Comparison of ENCODE assay signal across 20 cellular contexts in genomic region chr21:41510500-41510899, GRCh38. TPM values are rescaled to one million over a fixed set of nuclear protein-coding genes. Genes with fewer than 3 reads are reported as not detected.
A peak's percentile ranks its signal among the peaks of the same experiment; 100 is the strongest.
DNase-seq lines count a peak whose midpoint lies in the region; ATAC-seq, FAIRE-seq and TF ChIP-seq lines count a peak whose summit lies in the region.
"Had no signal": no experiment of that assay in that cellular context is flagged by ENCODE, and none has a peak within 500 bp of the region (broad histone marks: within the 10 kb centered on the region; RNA-seq: fewer than 3 reads in every experiment).

No MANE protein-coding gene starts in this region.

- CTCF ChIA-PET in Panc1 (lab: Charles Lee), result interaction anchor here (0.6 kb wide), 1 partner anchor 18 kb away, joined by 6 read pairs; no protein-coding TSS in a partner anchor
- CTCF ChIA-PET in HepG2 (lab: Yijun Ruan, JAX; ENCODE audit: low intra/inter-chr PET ratio, low total read pairs), result no interaction called here

- 0% methylated on average over 2 of the region's 2 CpGs for WGBS in HepG2 (ENCODE audit: low lambda C conversion rate)
- 37 to 56% (median 47%) methylated on average over 2 of the region's 2 CpGs for WGBS in ovary, 3 donors

- H2AFZ ChIP-seq in HepG2 (ENCODE audit: low read length), result no peak overlapping the region

- no peaks in the 10 kb centered on the region for H3K36me3 Mint-ChIP-seq in progenitor cell of endocrine pancreas (ENCODE audit: insufficient read depth)
- H3K36me3 Mint-ChIP-seq: CD8-positive, alpha-beta memory T cell had no signal

- POLR2A ChIA-PET in Panc1 (lab: Charles Lee) (no interaction called here), HepG2 (lab: Yijun Ruan, JAX) (interaction anchor here (3.8 kb wide), 1 partner anchor 13 kb away, joined by 18 read pairs; no protein-coding TSS in a partner anchor)

- H3K4me1 ChIP-seq in Panc1 (ENCODE audit: control insufficient read depth, insufficient read depth, low read length) (peaks cover 18% of the 10 kb centered on the region), colonic mucosa (no peaks in the 10 kb centered on the region), HepG2 (ENCODE audit: insufficient read depth, low read length) (peaks cover 39% of the 10 kb centered on the region), ovary (ENCODE audit: insufficient read depth) (peaks cover 5% of the 10 kb centered on the region)
- H3K4me1 ChIP-seq: BLaER1 had no signal

- H3K4me3 ChIP-seq in Panc1 (ENCODE audit: low read depth in 2 of 2, low read length in 2 of 2), result no peak overlapping the region
- H3K4me3 ChIP-seq in colonic mucosa, result no peak overlapping the region
- no peak overlapping the region for H3K4me3 ChIP-seq in HepG2 (replicated peaks in 1 of 3; ENCODE audit: insufficient read depth in 1 of 3, low read depth in 2 of 3, low read length in 3 of 3)
- no peak overlapping the region for H3K4me3 ChIP-seq in ovary
- H3K4me3 ChIP-seq: BLaER1 had no signal

- H3K9me3 Mint-ChIP-seq in progenitor cell of endocrine pancreas (ENCODE audit: low read depth), result no peaks in the 10 kb centered on the region
- H3K9me3 Mint-ChIP-seq: HFFc6 had no signal

- no peak overlapping the region for H3K9ac ChIP-seq in colonic mucosa (ENCODE audit: low read depth in 2 of 2, low read length in 2 of 2)
- no peak overlapping the region for H3K9ac ChIP-seq in HepG2 (ENCODE audit: insufficient read depth, low read depth, low read length)
- H3K9ac ChIP-seq: BLaER1 had no signal

- DNase-seq in Panc1 (ENCODE audit: low read depth, low spot score), result no peak
- DNase-seq in colonic mucosa, result peak; percentile 71
- peak; percentile 36 for DNase-seq in HepG2 (ENCODE audit: low spot score)
- DNase-seq in progenitor cell of endocrine pancreas (ENCODE audit: low spot score, unreplicated experiment), result no peak
- no peak for DNase-seq in ovary
- no peak for DNase-seq in NCI-H524 treated with DMSO at 0.1 percent for 48 hours (lab: John Stamatoyannopoulos, UW)
- DNase-seq in KBM-7, result no peak
- DNase-seq: 8988T; AML-193; CD8-positive, alpha-beta memory T cell; DMS 273 treated with DMSO at 0.1 percent for 48 hours; DMS79 treated with DMSO at 0.1 percent for 48 hours; EL; GOT3; HCEC 1CT; HFFc6 had no signal

- TF ChIP-seq EP300 in HepG2 (IDR thresholded peaks at IDR 0.05; ENCODE audit: low read depth in 2 of 2, low read length in 2 of 2), result no peak
- no peak for TF ChIP-seq EP300 in HepG2 (CRISPR knock-in tag; IDR thresholded peaks at IDR 0.05; ENCODE audit: borderline replicate concordance)
- no peak for TF ChIP-seq EP300 in ovary (IDR thresholded peaks at IDR 0.05)

- H3K36me3 ChIP-seq in Panc1 (ENCODE audit: control insufficient read depth, insufficient read depth, low read length) (no peaks in the 10 kb centered on the region), colonic mucosa (no peaks in the 10 kb centered on the region), HepG2 (replicated peaks in 1 of 2; ENCODE audit: control insufficient read depth in 1 of 2, insufficient read depth in 2 of 2, low read length in 2 of 2) (no peaks in the 10 kb centered on the region), ovary (no peaks in the 10 kb centered on the region)
- H3K36me3 ChIP-seq: BLaER1 had no signal

- H4K20me1 ChIP-seq in HepG2 (ENCODE audit: insufficient read depth, low read length), result no peaks in the 10 kb centered on the region
- H4K20me1 ChIP-seq: BLaER1 had no signal

- H3K27ac Mint-ChIP-seq in progenitor cell of endocrine pancreas, result peak overlapping the region; percentile 39
- H3K27ac Mint-ChIP-seq: HFFc6 had no signal

- no peaks in the 10 kb centered on the region for H3K9me3 ChIP-seq in Panc1 (ENCODE audit: control insufficient read depth, insufficient read depth, low read depth, low read length)
- no peaks in the 10 kb centered on the region for H3K9me3 ChIP-seq in colonic mucosa
- no peaks in the 10 kb centered on the region for H3K9me3 ChIP-seq in HepG2 (ENCODE audit: low read length)
- H3K9me3 ChIP-seq in ovary, result no peaks in the 10 kb centered on the region

- no peak for TF ChIP-seq RAD21 in HepG2 (CRISPR knock-in tag; IDR thresholded peaks at IDR 0.05)

- TF ChIP-seq POLR2A in HepG2 (IDR thresholded peaks at IDR 0.05; ENCODE audit: insufficient read depth in 1 of 2, low read depth in 2 of 2, low read length in 2 of 2) (no peak), ovary (IDR thresholded peaks at IDR 0.05) (no peak)

- BruUV-seq in Panc1 (replicated peaks; lab: Mats Ljungman, UMichigan) (no TSS peak), HepG2 (replicated peaks; lab: Mats Ljungman, UMichigan) (no TSS peak)

- H3K4me1 Mint-ChIP-seq in progenitor cell of endocrine pancreas (ENCODE audit: low read depth), result peaks cover 22% of the 10 kb centered on the region

- H3K4me2 ChIP-seq in HepG2 (ENCODE audit: low read depth, low read length), result peak overlapping the region; percentile 12; the same call in 1 of the 2 replicates
- H3K4me2 ChIP-seq: BLaER1 had no signal

- intact Hi-C loops in Panc1 (cut with micrococcal nuclease; ENCODE audit: unreplicated experiment), result no loop called here
- intact Hi-C loops in colonic mucosa (cut with DNase I), result no loop called here
- intact Hi-C loops in HepG2 (cut with micrococcal nuclease; ENCODE audit: unreplicated experiment), result no loop called here
- intact Hi-C loops in ovary (cut with DNase I), result no loop called here

- H3K79me2 ChIP-seq in HepG2 (ENCODE audit: insufficient read depth, low read length), result no peaks in the 10 kb centered on the region

- FAIRE-seq in HepG2 (lab: Jason Lieb, UNC), result peak; percentile 69
- FAIRE-seq: GM12891, HTR-8/SVneo had no signal

- H3K27ac ChIP-seq in Panc1 (ENCODE audit: low read length), result peak overlapping the region; percentile 42; the same call in 1 of the 2 replicates
- peak overlapping the region; percentile 94 for H3K27ac ChIP-seq in colonic mucosa
- no peak overlapping the region for H3K27ac ChIP-seq in HepG2 (ENCODE audit: extremely low read length, insufficient read depth, low read length)
- no peak overlapping the region for H3K27ac ChIP-seq in ovary
- H3K27ac ChIP-seq: BLaER1 had no signal

- peaks cover 5% of the 10 kb centered on the region for H3K27me3 Mint-ChIP-seq in progenitor cell of endocrine pancreas

- no peak overlapping the region for H3K4me3 Mint-ChIP-seq in progenitor cell of endocrine pancreas (ENCODE audit: low read depth)
- H3K4me3 Mint-ChIP-seq: CD8-positive, alpha-beta memory T cell; HFFc6 had no signal

- no peak for ATAC-seq in Panc1
- ATAC-seq in HepG2, result peak; percentile 21; the same call in 2 of the 3 replicates
- ATAC-seq in HG02798 (IDR thresholded peaks at IDR 0.05; ENCODE audit: poor library complexity, unreplicated experiment), result no peak

- TF ChIP-seq CTCF in Panc1 (IDR thresholded peaks at IDR 0.05) (no peak), colonic mucosa (IDR thresholded peaks at IDR 0.05) (no peak), HepG2 (CRISPR knock-in tag; IDR thresholded peaks at IDR 0.05) (no peak), progenitor cell of endocrine pancreas (IDR thresholded peaks at IDR 0.05; ENCODE audit: unreplicated experiment) (no peak), ovary (IDR thresholded peaks at IDR 0.05) (no peak)

- H3K27me3 ChIP-seq in Panc1 (ENCODE audit: control insufficient read depth, insufficient read depth, low read length) (no peaks in the 10 kb centered on the region), colonic mucosa (peaks cover 10% of the 10 kb centered on the region), HepG2 (ENCODE audit: control insufficient read depth in 1 of 2, insufficient read depth in 2 of 2, low read length in 2 of 2) (peaks cover 2 to 31% of the 10 kb centered on the region in 2 experiments; a peak in 4 of 5 replicates), ovary (no peaks in the 10 kb centered on the region)

- in situ Hi-C loops in Panc1 (cut with HindIII; ENCODE audit: low pct_unique_long_range_greater_than_20kb, low sequenced_read_pairs), result no loop called here
- in situ Hi-C loops in HepG2 (cut with HindIII; ENCODE audit: extremely low pct_ligation_motif_present, low pct_unique_long_range_greater_than_20kb), result no loop called here
- in situ Hi-C loops in KBM-7 (cut with MboI; ENCODE audit: low pct_unique_long_range_greater_than_20kb, low sequenced_read_pairs), result no loop called here

TF ChIP-seq in HepG2, 621 proteins besides CTCF, POLR2A, EP300 and RAD21 (continues in another document):
- TF ChIP-seq CHCHD3 (CRISPR knock-in tag; IDR thresholded peaks at IDR 0.05) (no peak), ZNF260 (CRISPR knock-in tag; IDR thresholded peaks at IDR 0.05; ENCODE audit: borderline replicate concordance, low read depth) (no peak), HNF4A (CRISPR knock-in tag; IDR thresholded peaks at IDR 0.05) (peak; percentile 83)

RNA-seq across cellular contexts. Expression of gene TMPRSS2, which starts 2.5 kb away (rescaled TPM):
- 111 TPM for total RNA-seq in Panc1 (2021; ENCODE audit: unreplicated experiment)
- polyA plus RNA-seq in Panc1 (2012; ENCODE audit: insufficient read length), result 92.3 TPM
- 100 to 1,000 TPM; 261 to 408 TPM for total RNA-seq in colonic mucosa
- total RNA-seq in HepG2 (2016; rRNA removed; fragmentation: Illumina TruSeq; extraction: Trizol), result 0.86 and 1.8 TPM in 2 replicates
- 0.20 and 0.62 TPM in 2 replicates for total RNA-seq in HepG2 (2016; cell fraction: cytosol; rRNA removed; fragmentation: Illumina TruSeq; extraction: Trizol; ENCODE audit: low read depth)
- 0.98 and 1.7 TPM in 2 replicates for total RNA-seq in HepG2 (2016; cell fraction: insoluble cytoplasmic fraction; rRNA removed; fragmentation: Illumina TruSeq; extraction: Trizol)
- 0.93 and 0.96 TPM in 2 replicates for total RNA-seq in HepG2 (2016; cell fraction: membrane; rRNA removed; fragmentation: Illumina TruSeq; extraction: Trizol)
- total RNA-seq in HepG2 (2016; cell fraction: nucleus; rRNA removed; fragmentation: Illumina TruSeq; extraction: Trizol), result 1.4 and 2.2 TPM in 2 replicates
- polyA plus RNA-seq in HepG2 (2011; rRNA removed), result 1.7 and 1.9 TPM in 2 replicates
- 1.2 and 1.5 TPM in 2 replicates for polyA plus RNA-seq in HepG2 (2011; cell fraction: cytosol; rRNA removed)
- 1.3 TPM in 2 replicates for polyA plus RNA-seq in HepG2 (2011; cell fraction: nucleus; rRNA removed)
- polyA plus RNA-seq in HepG2 (2012), result 3.7 and 4.1 TPM in 2 replicates
- polyA plus RNA-seq in HepG2 (2016; cell fraction: cytosol; fragmentation: Illumina TruSeq; extraction: Trizol; ENCODE audit: low read depth), result 0.32 and 0.38 TPM in 2 replicates
- 0.76 and 0.89 TPM in 2 replicates for polyA plus RNA-seq in HepG2 (2016; cell fraction: insoluble cytoplasmic fraction; fragmentation: Illumina TruSeq; extraction: Trizol; ENCODE audit: low read depth)
- 0.26 and 0.73 TPM in 2 replicates for polyA plus RNA-seq in HepG2 (2016; cell fraction: membrane; fragmentation: Illumina TruSeq; extraction: Trizol; ENCODE audit: low read depth)
- 2.7 and 3.0 TPM in 2 replicates for polyA plus RNA-seq in HepG2 (2016; cell fraction: nucleus; fragmentation: Illumina TruSeq; extraction: Trizol; ENCODE audit: insufficient read depth, low read depth)
- polyA minus RNA-seq in HepG2 (2011; rRNA and poly(A)+ RNA removed; ENCODE audit: low replicate concordance), result 2.6 TPM in 1 of 2 replicates, not detected in the other
- 0.89 and 0.97 TPM in 2 replicates for polyA minus RNA-seq in HepG2 (2011; cell fraction: cytosol; rRNA and poly(A)+ RNA removed)
- polyA minus RNA-seq in HepG2 (2011; cell fraction: nucleus; rRNA and poly(A)+ RNA removed), result 1.2 and 2.0 TPM in 2 replicates
- 23.7 and 29.4 TPM in 2 replicates for total RNA-seq in progenitor cell of endocrine pancreas
- total RNA-seq in ovary, result 1 to 10 TPM in 3 of 7 donors, under 1 TPM in 2, not detected in 2; 0.60 to 3.0 (median 1.7) TPM
- under 1 TPM in 1 of 2 donors, not detected in 1; 0.01 TPM for polyA plus RNA-seq in ovary
- total RNA-seq: CD8-positive, alpha-beta memory T cell; HFFc6 had no signal
- polyA plus RNA-seq: CD8-positive, alpha-beta memory T cell had no signal

Comparison
In these comparisons a context has a peak if more than half of its experiments do, and no peak if none do; other contexts are left out.
1. DNase-seq: peak in colonic mucosa (single experiment) and HepG2 (single experiment); none in Panc1 (single experiment), progenitor cell of endocrine pancreas (single experiment), ovary (0 of 5), NCI-H524 treated with DMSO at 0.1 percent for 48 hours (single experiment) and KBM-7 (single experiment).
2. H3K27ac ChIP-seq: peak in Panc1 (single experiment) and colonic mucosa (single experiment); none in HepG2 (single experiment) and ovary (0 of 2).